In the genomic region with DNA sequence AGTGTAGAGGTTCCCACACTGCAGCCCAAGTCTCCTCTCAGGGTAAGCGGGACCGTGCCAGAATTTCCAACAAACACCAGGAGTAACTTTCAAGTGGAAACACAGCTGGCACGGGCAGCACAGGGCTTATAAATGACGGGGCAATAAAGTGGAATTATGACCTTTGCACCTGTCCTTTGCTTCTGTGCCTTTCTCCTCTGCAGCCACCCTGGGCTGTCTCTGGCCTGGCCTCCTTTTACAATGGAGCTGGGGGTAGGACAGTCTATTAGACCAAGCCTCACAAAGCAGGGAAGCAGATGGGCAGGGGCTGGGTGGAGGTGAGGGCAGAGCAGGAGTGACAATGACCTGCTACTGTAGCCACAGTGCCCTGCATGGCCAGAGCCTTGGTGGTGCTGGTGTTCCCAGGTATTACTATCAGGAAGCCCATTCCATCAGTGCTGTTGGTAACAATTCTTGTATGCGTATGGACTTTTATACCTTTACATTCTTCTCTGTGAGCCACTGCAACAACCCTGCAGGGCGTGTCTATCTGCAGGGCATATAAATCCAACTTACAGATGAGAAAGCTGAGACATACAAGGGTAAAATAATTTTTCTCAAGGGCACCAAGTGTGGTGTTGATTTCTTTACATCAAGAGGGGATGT, we compare ENCODE assay signal across 14 cellular contexts.
DNase-seq lines count a peak whose midpoint lies in the region; ATAC-seq, FAIRE-seq and TF ChIP-seq lines count a peak whose summit lies in the region.
"Had no signal": no experiment of that assay in that cellular context is flagged by ENCODE, and none has a peak within 500 bp of the region (broad histone marks: within the 10 kb centered on the region; RNA-seq: fewer than 3 reads in every experiment).

No MANE protein-coding gene starts in this region.

- H3K27ac ChIP-seq in duodenal mucosa (ENCODE audit: low read depth, low read length) (no peak overlapping the region), small intestine (ENCODE audit: low read depth in 1 of 2, low read length in 1 of 2) (peak overlapping the region; percentile 18 to 70)
- H3K27ac ChIP-seq: BLaER1 treated with 17β-estradiol and CSF1 and Interleukin-3, amounts not matched to agents 10 nM and 100 nM had no signal

- no peak for TF ChIP-seq CTCF in mucosa of descending colon (IDR thresholded peaks at IDR 0.05)

- intact Hi-C loops in mucosa of descending colon (cut with DNase I, micrococcal nuclease): no loop called here

- H3K4me1 ChIP-seq in duodenal mucosa (ENCODE audit: control insufficient read depth in 1 of 2, insufficient read depth in 2 of 2, low read length in 2 of 2): peaks cover 16 to 17% of the 10 kb centered on the region in 2 donors
- peaks cover 3% of the 10 kb centered on the region for H3K4me1 ChIP-seq in mucosa of descending colon (ENCODE audit: low read depth)
- peaks cover 2 to 8% of the 10 kb centered on the region in 2 donors for H3K4me1 ChIP-seq in small intestine (ENCODE audit: control insufficient read depth in 2 of 2, insufficient read depth in 1 of 2, low read depth in 1 of 2, low read length in 1 of 2)

- FAIRE-seq in small intestine (lab: Jason Lieb, UNC): no peak
- FAIRE-seq: GM18507 had no signal

- no peak overlapping the region for H3K9ac ChIP-seq in duodenal mucosa (ENCODE audit: low read depth in 1 of 2, low read length in 2 of 2)
- H3K9ac ChIP-seq: BLaER1 treated with 17β-estradiol and CSF1 and Interleukin-3, amounts not matched to agents 10 nM and 100 nM had no signal

- no peaks in the 10 kb centered on the region for H3K36me3 ChIP-seq in duodenal mucosa (ENCODE audit: control insufficient read depth in 1 of 2, insufficient read depth in 2 of 2, low read length in 2 of 2)
- no peaks in the 10 kb centered on the region for H3K36me3 ChIP-seq in mucosa of descending colon (ENCODE audit: low read depth)
- no peaks in the 10 kb centered on the region for H3K36me3 ChIP-seq in small intestine (ENCODE audit: control insufficient read depth in 2 of 2, insufficient read depth in 2 of 2, low read length in 2 of 2)
- H3K36me3 ChIP-seq: BLaER1 treated with 17β-estradiol and CSF1 and Interleukin-3, amounts not matched to agents 10 nM and 100 nM had no signal

- H3K27me3 ChIP-seq in duodenal mucosa (ENCODE audit: control insufficient read depth in 1 of 2, insufficient read depth in 2 of 2, low read length in 2 of 2) (no peaks in the 10 kb centered on the region), small intestine (ENCODE audit: control insufficient read depth in 2 of 2, insufficient read depth in 2 of 2, low read length in 2 of 2) (no peaks in the 10 kb centered on the region)
- H3K27me3 ChIP-seq: BLaER1 treated with 17β-estradiol and CSF1 and Interleukin-3, amounts not matched to agents 10 nM and 100 nM had no signal

- H3K4me3 ChIP-seq in duodenal mucosa (ENCODE audit: low read depth in 1 of 2, low read length in 2 of 2): peak overlapping the region; percentile 5 to 32
- no peak overlapping the region for H3K4me3 ChIP-seq in mucosa of descending colon
- H3K4me3 ChIP-seq in small intestine (ENCODE audit: low read depth in 1 of 2, low read length in 2 of 2): no peak overlapping the region
- H3K4me3 ChIP-seq: BLaER1 treated with 17β-estradiol and CSF1 and Interleukin-3, amounts not matched to agents 10 nM and 100 nM; GM23338 had no signal

- ATAC-seq in mucosa of descending colon (peak; percentile 92), HG03097 (IDR thresholded peaks at IDR 0.05; ENCODE audit: low FRiP score, unreplicated experiment) (no peak)

- DNase-seq in HuH-7 (ENCODE audit: low spot score) (peak; percentile 66), mucosa of descending colon (peak in 2 of 3 donors; percentile 52 to 55), small intestine (peak; percentile 94), NCI-H1092 (lab: John Stamatoyannopoulos, UW) (no peak), RKO (ENCODE audit: low spot score) (no peak)
- DNase-seq: ACHN; CD4-positive, CD25-positive, alpha-beta regulatory T cell; DMS53; H7 had no signal

- H3K9me3 ChIP-seq in duodenal mucosa (ENCODE audit: control insufficient read depth in 1 of 2, low read length in 2 of 2) (no peaks in the 10 kb centered on the region), mucosa of descending colon (no peaks in the 10 kb centered on the region), small intestine (ENCODE audit: control insufficient read depth, low read depth) (no peaks in the 10 kb centered on the region)

- 21 to 65% (median 41%) methylated on average over 6 of the region's 6 CpGs for whole genome bisulfite sequencing in small intestine, 3 donors

Comparison
In these comparisons a context has a peak if more than half of its experiments do, and no peak if none do; other contexts are left out.
1. DNase-seq: peak in HuH-7 (single experiment), mucosa of descending colon (2 of 3) and small intestine (single experiment); none in NCI-H1092 (single experiment) and RKO (single experiment).
2. H3K4me3 ChIP-seq: peak in duodenal mucosa (2 of 2); none in mucosa of descending colon (single experiment) and small intestine (0 of 2).